ENCODE assay signal across 12 cellular contexts in genomic region chr2:224221455-224221913, GRCh38.
DNase-seq lines count a peak whose midpoint lies in the region; ATAC-seq and TF ChIP-seq lines count a peak whose summit lies in the region.
"Had no signal": no experiment of that assay in that cellular context is flagged by ENCODE, and none has a peak within 500 bp of the region (broad histone marks: within the 10 kb centered on the region; RNA-seq: fewer than 3 reads in every experiment).

No MANE protein-coding gene starts in this region.

- H3K27me3 Mint-ChIP-seq in neural crest cell (ENCODE audit: low read depth): no peaks in the 10 kb centered on the region

- H3K4me3 Mint-ChIP-seq in neural crest cell: no peak overlapping the region
- H3K4me3 Mint-ChIP-seq: nephron progenitor cell had no signal

- peaks cover 8% of the 10 kb centered on the region for H3K9me3 Mint-ChIP-seq in neural crest cell

- DNase-seq in EH (ENCODE audit: low read depth): peak; percentile 97
- peak; percentile 50 for DNase-seq in RKO (ENCODE audit: low spot score)
- DNase-seq in neural crest cell (ENCODE audit: low read depth, low spot score): no peak
- no peak for DNase-seq in GM19238 (ENCODE audit: insufficient read length, low spot score)
- DNase-seq in NCI-H526 treated with DMSO at 0.1 percent for 48 hours (lab: John Stamatoyannopoulos, UW): no peak
- DNase-seq: activated effector memory CD4-positive, alpha-beta T cell treated with Interleukin-2 at 50 U/mL for 16 hours; DMS79; NCI-H187; nephron progenitor cell had no signal

- peak overlapping the region; percentile 76 for H3K27ac Mint-ChIP-seq in neural crest cell (ENCODE audit: unreplicated experiment)

- peaks cover 21% of the 10 kb centered on the region for H3K4me1 Mint-ChIP-seq in neural crest cell

- no peak for TF ChIP-seq CTCF in neural crest cell (conservative IDR thresholded peaks at IDR 0.05)

- H3K36me3 Mint-ChIP-seq in neural crest cell (ENCODE audit: low read depth): peaks cover 2% of the 10 kb centered on the region

- ATAC-seq in esophagus mucosa (peak; percentile 88), GM18498 (IDR thresholded peaks at IDR 0.05; ENCODE audit: unreplicated experiment) (no peak), HG02623 (IDR thresholded peaks at IDR 0.05; ENCODE audit: unreplicated experiment) (no peak)

Comparison
In these comparisons a context has a peak if more than half of its experiments do, and no peak if none do; other contexts are left out.
1. DNase-seq: peak in EH (single experiment) and RKO (single experiment); none in neural crest cell (single experiment), GM19238 (single experiment) and NCI-H526 treated with DMSO at 0.1 percent for 48 hours (single experiment).